Comparison of ENCODE assay signal across 10 cellular contexts in genomic region chrX:46587753-46588171, GRCh38. TPM values are rescaled to one million over a fixed set of nuclear protein-coding genes. Genes with fewer than 3 reads are reported as not detected.
DNase-seq lines count a peak whose midpoint lies in the region; ATAC-seq and TF ChIP-seq lines count a peak whose summit lies in the region.
"Had no signal": no experiment of that assay in that cellular context is flagged by ENCODE, and none has a peak within 500 bp of the region (broad histone marks: within the 10 kb centered on the region; RNA-seq: fewer than 3 reads in every experiment).

No MANE protein-coding gene starts in this region.

- no peak overlapping the region for H2AK5ac ChIP-seq in trophoblast cell (ENCODE audit: low read length)

- ATAC-seq in PC-3 = no peak
- peak; percentile 51 for ATAC-seq in sciatic nerve
- ATAC-seq: body of pancreas had no signal

- H3K23ac ChIP-seq in trophoblast cell (ENCODE audit: low read length) = no peak overlapping the region

- no TSS peak for BruUV-seq in PC-3 (replicated peaks; lab: Mats Ljungman, UMichigan)

- H3K27me3 ChIP-seq in PC-3 (ENCODE audit: low read length) (no peaks in the 10 kb centered on the region), trophoblast cell (ENCODE audit: insufficient read depth, low read length) (no peaks in the 10 kb centered on the region)
- H3K27me3 ChIP-seq: body of pancreas had no signal

- TF ChIP-seq CTCF in GM12875 (IDR thresholded peaks at IDR 0.05; ENCODE audit: borderline replicate concordance, insufficient read depth, low read depth, low read length) = no peak
- TF ChIP-seq CTCF in PC-3 (conservative IDR thresholded peaks at IDR 0.05; ENCODE audit: low read depth, low read length) = no peak

- no peaks in the 10 kb centered on the region for H4K20me1 ChIP-seq in PC-3 (ENCODE audit: low read length)

- DNase-seq in PC-3 (no peak), epithelial cell of prostate (ENCODE audit: low read depth, low spot score) (no peak), sciatic nerve (ENCODE audit: low spot score) (no peak), cortex of kidney (lab: John Stamatoyannopoulos, UW) (no peak), midbrain (lab: John Stamatoyannopoulos, UW) (no peak), trophoblast cell (no peak)
- DNase-seq in activated CD8-positive, alpha-beta memory T cell treated with anti-CD3 and anti-CD28 coated beads, Interleukin-2, amount 50 U/mL, for 48 hours = no peak
- DNase-seq: NCI-H146 had no signal

- H3K27ac ChIP-seq in PC-3 (ENCODE audit: low read length) = peak overlapping the region; percentile 1; the same call in 1 of the 2 replicates
- H3K27ac ChIP-seq in epithelial cell of prostate = peak overlapping the region; percentile 76
- H3K27ac ChIP-seq in trophoblast cell (ENCODE audit: low read depth, low read length) = no peak overlapping the region

- H2AFZ ChIP-seq in PC-3 (ENCODE audit: low read length) (no peak overlapping the region), trophoblast cell (ENCODE audit: insufficient read depth, low read length, poor library complexity) (no peak overlapping the region)

- H3K9me3 ChIP-seq in PC-3 (ENCODE audit: low read length) (no peaks in the 10 kb centered on the region), trophoblast cell (ENCODE audit: insufficient read depth, low read depth, low read length) (no peaks in the 10 kb centered on the region)
- H3K9me3 ChIP-seq: body of pancreas had no signal

- H4K12ac ChIP-seq in trophoblast cell (ENCODE audit: low read depth, low read length) = no peak overlapping the region

- no peaks in the 10 kb centered on the region for H3K36me3 ChIP-seq in PC-3 (ENCODE audit: low read depth, low read length)
- no peaks in the 10 kb centered on the region for H3K36me3 ChIP-seq in trophoblast cell (ENCODE audit: control insufficient read depth in 1 of 2, insufficient read depth in 2 of 2, low read length in 2 of 2)

- H3K79me2 ChIP-seq in PC-3 (ENCODE audit: low read length) (peaks cover 60% of the 10 kb centered on the region), trophoblast cell (ENCODE audit: control insufficient read depth, insufficient read depth, low read length, poor library complexity) (no peaks in the 10 kb centered on the region)

- no peaks in the 10 kb centered on the region for H3K9me2 ChIP-seq in PC-3 (replicated peaks; ENCODE audit: low read length)

- no peak overlapping the region for H3K14ac ChIP-seq in trophoblast cell (ENCODE audit: low read length)

- H2BK120ac ChIP-seq in trophoblast cell (ENCODE audit: insufficient read depth, low read length, poor library complexity) = no peak overlapping the region

- intact Hi-C loops in PC-3 (cut with micrococcal nuclease) = no loop called here
- intact Hi-C loops in sciatic nerve (cut with DNase I) = no loop called here

- no peaks in the 10 kb centered on the region for H3F3A ChIP-seq in PC-3 (ENCODE audit: low read length, unreplicated experiment)

- no peak overlapping the region for H2BK12ac ChIP-seq in trophoblast cell (ENCODE audit: low read length)

- H3K9ac ChIP-seq in PC-3 (ENCODE audit: low read length) (no peak overlapping the region), trophoblast cell (ENCODE audit: low read length) (no peak overlapping the region)

- no peak overlapping the region for H4K8ac ChIP-seq in trophoblast cell (ENCODE audit: low read depth, low read length)

- H3K4me1 ChIP-seq in PC-3 (ENCODE audit: insufficient read depth, low read length) = peaks cover 32% of the 10 kb centered on the region
- H3K4me1 ChIP-seq in trophoblast cell (ENCODE audit: control insufficient read depth in 1 of 2, insufficient read depth in 2 of 2, low read length in 2 of 2) = peaks cover 0 to 3% of the 10 kb centered on the region in 2 experiments
- H3K4me1 ChIP-seq: body of pancreas had no signal

- WGBS in trophoblast cell (ENCODE audit: extremely low coverage, insufficient coverage, insufficient read length) = no CpG with 5 or more reads among the region's 5 CpGs

- H3K18ac ChIP-seq in trophoblast cell (ENCODE audit: low read length) = no peak overlapping the region

- H3K4me3 ChIP-seq in GM12875 (ENCODE audit: low read depth, low read length) (peak overlapping the region; percentile 10), PC-3 (ENCODE audit: low read length) (no peak overlapping the region), trophoblast cell (ENCODE audit: low read depth, low read length) (no peak overlapping the region)
- H3K4me3 ChIP-seq: body of pancreas had no signal

- H3K79me1 ChIP-seq in trophoblast cell (ENCODE audit: low read length) = no peaks in the 10 kb centered on the region

- no peak overlapping the region for H2BK5ac ChIP-seq in trophoblast cell (ENCODE audit: low read depth, low read length, poor library complexity)

- CTCF ChIA-PET in PC-3 (lab: Charles Lee) = no interaction called here

- POLR2A ChIA-PET in PC-3 (lab: Charles Lee; ENCODE audit: unreplicated experiment) = no interaction called here

- peak overlapping the region; percentile 45 for H3K4me2 ChIP-seq in PC-3 (ENCODE audit: low read length)
- no peak overlapping the region for H3K4me2 ChIP-seq in trophoblast cell (ENCODE audit: low read length)

- no peak overlapping the region for H4K91ac ChIP-seq in trophoblast cell (ENCODE audit: low read depth, low read length)

- H3K4ac ChIP-seq in trophoblast cell (ENCODE audit: low read depth, low read length) = no peak overlapping the region

RNA-seq across cellular contexts. Expression of gene CHST7, which starts 14.2 kb away (rescaled TPM):
- total RNA-seq in PC-3 (2014; rRNA removed) = 24.7 and 31.9 TPM in 2 replicates
- 7.0 TPM for total RNA-seq in sciatic nerve
- 1.8 and 2.2 TPM in 2 replicates for polyA plus RNA-seq in trophoblast cell (2013)

RNA-seq across cellular contexts. Expression of gene ZNF674, which starts 42.5 kb away (rescaled TPM):
- total RNA-seq in PC-3 (2014; rRNA removed) (8.2 and 9.0 TPM in 2 replicates), sciatic nerve (6.6 TPM)
- polyA plus RNA-seq in trophoblast cell (2013) = 2.6 and 2.7 TPM in 2 replicates
